20 cellular contexts compared by ENCODE assay signal in the genomic region with DNA sequence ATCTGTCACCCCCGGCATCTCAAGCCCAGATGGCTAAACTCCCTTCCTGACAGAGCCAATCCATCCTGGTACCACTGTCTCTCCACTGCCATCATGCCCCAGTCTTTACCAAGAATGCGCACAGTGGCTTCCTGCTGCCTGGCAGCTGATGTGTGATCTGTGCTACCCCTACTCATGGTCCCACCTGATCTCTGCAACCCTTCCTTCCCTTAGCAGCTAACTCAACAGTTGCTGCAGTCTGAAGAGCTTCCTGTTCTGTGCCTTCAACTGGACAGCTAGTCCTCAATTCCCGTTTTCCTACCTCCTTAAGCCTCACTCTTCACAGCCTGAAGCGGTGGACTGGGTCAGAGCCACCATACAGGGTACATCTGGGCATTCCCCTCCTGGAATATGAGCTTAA. TPM values are rescaled to one million over a fixed set of nuclear protein-coding genes. Genes with fewer than 3 reads are reported as not detected.
"Had no signal": no experiment of that assay in that cellular context is flagged by ENCODE, and none has a peak within 500 bp of the region (broad histone marks: within the 10 kb centered on the region; RNA-seq: fewer than 3 reads in every experiment).

No MANE protein-coding gene starts in this region.

- ATAC-seq: gastroesophageal sphincter, T-helper 17 cell had no signal

- H3K36me3 ChIP-seq: brain microvascular endothelial cell, gastroesophageal sphincter, prostate gland, right atrium auricular region, tibial nerve, uterus had no signal

- H3K9me3 Mint-ChIP-seq: activated T-helper 1 cell treated with anti-CD3 and anti-CD28 coated beads, Interleukin-12 subunit alpha, Interleukin-12 subunit beta, Interleukin-2, Interleukin-4 antibody, amounts not matched to agents 30 ng/mL and 10 ng/mL and 1 ng/mL, durations not matched to agents 14 hours and 24 hours and 36 hours; immature natural killer cell; nephron progenitor cell; stimulated activated naive CD8-positive, alpha-beta T cell treated with anti-CD3 and anti-CD28 coated beads, Interleukin-15, Interleukin-2, amounts not matched to agents 100 ng/mL and 50 ng/mL, for 24 hours had no signal

- H3K4me3 ChIP-seq: coronary artery, esophagus muscularis mucosa, gastroesophageal sphincter, prostate gland, right atrium auricular region, tibial nerve, uterus had no signal

- DNase-seq: activated CD4-positive, alpha-beta T cell treated with anti-CD3 and anti-CD28 coated beads, Interleukin-2, amount 50 U/mL, for 4 hours; activated T-cell treated with anti-CD3 and anti-CD28 coated beads for 4 hours; aorta; brain microvascular endothelial cell; central memory CD4-positive, alpha-beta T cell; immature natural killer cell; nephron progenitor cell; T-helper 17 cell; uterus; WERI-Rb-1 had no signal

- H3K27me3 ChIP-seq: brain microvascular endothelial cell, gastroesophageal sphincter, right atrium auricular region, tibial nerve, uterus had no signal

- H3K27me3 Mint-ChIP-seq: stimulated activated naive CD8-positive, alpha-beta T cell treated with anti-CD3 and anti-CD28 coated beads, Interleukin-15, Interleukin-2, amounts not matched to agents 100 ng/mL and 50 ng/mL, for 24 hours had no signal

- H3K27ac ChIP-seq: brain microvascular endothelial cell, coronary artery, esophagus muscularis mucosa, gastroesophageal sphincter, prostate gland, right atrium auricular region, tibial nerve, uterus, WERI-Rb-1 had no signal

- H3K4me3 Mint-ChIP-seq: activated T-helper 1 cell treated with anti-CD3 and anti-CD28 coated beads, Interleukin-12 subunit alpha, Interleukin-12 subunit beta, Interleukin-2, Interleukin-4 antibody, amounts not matched to agents 30 ng/mL and 10 ng/mL and 1 ng/mL, durations not matched to agents 14 hours and 24 hours and 36 hours; immature natural killer cell; nephron progenitor cell; stimulated activated naive CD8-positive, alpha-beta T cell treated with anti-CD3 and anti-CD28 coated beads, Interleukin-15, Interleukin-2, amounts not matched to agents 100 ng/mL and 50 ng/mL, for 24 hours; T-helper 17 cell had no signal

- H3K4me1 ChIP-seq: prostate gland, uterus had no signal

- H3K9me3 ChIP-seq: esophagus muscularis mucosa, gastroesophageal sphincter, prostate gland, right atrium auricular region, tibial nerve, uterus had no signal

- H3K27ac Mint-ChIP-seq: activated T-helper 1 cell treated with anti-CD3 and anti-CD28 coated beads, Interleukin-12 subunit alpha, Interleukin-12 subunit beta, Interleukin-2, Interleukin-4 antibody, amounts not matched to agents 30 ng/mL and 10 ng/mL and 1 ng/mL, durations not matched to agents 14 hours and 24 hours and 36 hours; immature natural killer cell; nephron progenitor cell; stimulated activated naive CD8-positive, alpha-beta T cell treated with anti-CD3 and anti-CD28 coated beads, Interleukin-15, Interleukin-2, amounts not matched to agents 100 ng/mL and 50 ng/mL, for 24 hours; T-helper 17 cell had no signal

RNA-seq across cellular contexts. Expression of a gene that starts 7.6 kb away (rescaled TPM):
- total RNA-seq: activated T-helper 1 cell treated with anti-CD3 and anti-CD28 coated beads, Interleukin-12 subunit alpha, Interleukin-12 subunit beta, Interleukin-2, Interleukin-4 antibody, amounts not matched to agents 30 ng/mL and 10 ng/mL and 1 ng/mL, durations not matched to agents 14 hours and 24 hours and 36 hours; aorta; esophagus muscularis mucosa; osteocyte; right atrium auricular region; skeletal muscle tissue; T-helper 17 cell; tibial nerve; uterus had no signal
- polyA plus RNA-seq: aorta, immature natural killer cell had no signal
